In the genomic region with DNA sequence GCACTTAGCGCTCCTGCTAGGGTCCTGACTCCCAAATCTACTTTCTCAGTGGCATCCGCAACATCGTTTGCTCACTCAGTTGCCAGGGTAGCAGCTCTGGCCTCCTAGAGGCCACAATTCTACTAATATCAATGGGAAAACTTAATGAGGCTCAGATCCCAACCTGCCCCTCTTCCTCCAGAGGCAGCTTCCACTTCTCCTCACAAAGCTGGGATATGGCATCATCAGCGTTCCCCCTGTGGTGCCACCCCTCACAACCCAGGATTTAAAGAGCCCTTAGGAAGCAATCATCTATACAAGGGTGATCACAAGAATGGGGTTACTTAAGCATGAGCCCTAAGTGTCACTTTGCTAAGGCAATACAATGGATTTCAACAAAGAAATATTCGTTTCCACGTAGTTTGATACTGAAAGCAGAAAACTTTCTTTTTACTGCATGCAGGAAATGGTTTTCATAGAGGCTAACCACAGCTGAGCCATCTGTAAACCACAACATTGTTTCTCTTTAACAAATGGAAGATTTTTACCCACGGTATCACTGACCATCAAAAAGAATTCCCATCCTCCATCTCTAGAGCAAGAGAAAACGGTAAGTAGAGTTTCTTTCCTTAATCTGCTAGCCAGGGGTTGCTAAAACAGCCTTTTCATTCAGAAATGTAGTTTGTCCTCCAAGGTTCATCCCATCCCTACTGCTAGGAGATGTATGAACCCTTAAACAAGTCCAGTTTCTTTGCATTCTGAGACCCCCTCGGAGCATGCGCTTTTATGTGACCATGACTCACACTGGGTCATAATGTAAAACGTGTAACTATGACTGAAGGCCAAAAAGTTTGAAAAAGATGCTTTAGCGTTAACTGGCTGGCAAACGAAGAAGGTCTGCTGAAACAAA, we compare ENCODE assay signal across 1 cellular context.
TF ChIP-seq lines count a peak whose summit lies in the region.

No MANE protein-coding gene starts in this region.

TF ChIP-seq in GM12878, 131 proteins besides CTCF, POLR2A, EP300 and RAD21 (continued from another document):
- TF ChIP-seq, protein P1, sequence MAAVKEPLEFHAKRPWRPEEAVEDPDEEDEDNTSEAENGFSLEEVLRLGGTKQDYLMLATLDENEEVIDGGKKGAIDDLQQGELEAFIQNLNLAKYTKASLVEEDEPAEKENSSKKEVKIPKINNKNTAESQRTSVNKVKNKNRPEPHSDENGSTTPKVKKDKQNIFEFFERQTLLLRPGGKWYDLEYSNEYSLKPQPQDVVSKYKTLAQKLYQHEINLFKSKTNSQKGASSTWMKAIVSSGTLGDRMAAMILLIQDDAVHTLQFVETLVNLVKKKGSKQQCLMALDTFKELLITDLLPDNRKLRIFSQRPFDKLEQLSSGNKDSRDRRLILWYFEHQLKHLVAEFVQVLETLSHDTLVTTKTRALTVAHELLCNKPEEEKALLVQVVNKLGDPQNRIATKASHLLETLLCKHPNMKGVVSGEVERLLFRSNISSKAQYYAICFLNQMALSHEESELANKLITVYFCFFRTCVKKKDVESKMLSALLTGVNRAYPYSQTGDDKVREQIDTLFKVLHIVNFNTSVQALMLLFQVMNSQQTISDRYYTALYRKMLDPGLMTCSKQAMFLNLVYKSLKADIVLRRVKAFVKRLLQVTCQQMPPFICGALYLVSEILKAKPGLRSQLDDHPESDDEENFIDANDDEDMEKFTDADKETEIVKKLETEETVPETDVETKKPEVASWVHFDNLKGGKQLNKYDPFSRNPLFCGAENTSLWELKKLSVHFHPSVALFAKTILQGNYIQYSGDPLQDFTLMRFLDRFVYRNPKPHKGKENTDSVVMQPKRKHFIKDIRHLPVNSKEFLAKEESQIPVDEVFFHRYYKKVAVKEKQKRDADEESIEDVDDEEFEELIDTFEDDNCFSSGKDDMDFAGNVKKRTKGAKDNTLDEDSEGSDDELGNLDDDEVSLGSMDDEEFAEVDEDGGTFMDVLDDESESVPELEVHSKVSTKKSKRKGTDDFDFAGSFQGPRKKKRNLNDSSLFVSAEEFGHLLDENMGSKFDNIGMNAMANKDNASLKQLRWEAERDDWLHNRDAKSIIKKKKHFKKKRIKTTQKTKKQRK (IDR thresholded peaks at IDR 0.05; ENCODE audit: low read depth, low read length), result no peak
- TF ChIP-seq CHD2 (IDR thresholded peaks at IDR 0.05; ENCODE audit: borderline replicate concordance, low read depth, low read length) (0 out of 2 replicates have a peak, but pooled peaks have one; percentile 5), TARDBP (IDR thresholded peaks at IDR 0.05; ENCODE audit: borderline replicate concordance) (no peak), CBX5 (IDR thresholded peaks at IDR 0.05; ENCODE audit: low read depth) (peak; percentile 67; the same call in 1 of the 2 replicates), JUND (IDR thresholded peaks at IDR 0.05; ENCODE audit: low read depth, low read length) (no peak)
- TF ChIP-seq, protein P2, sequence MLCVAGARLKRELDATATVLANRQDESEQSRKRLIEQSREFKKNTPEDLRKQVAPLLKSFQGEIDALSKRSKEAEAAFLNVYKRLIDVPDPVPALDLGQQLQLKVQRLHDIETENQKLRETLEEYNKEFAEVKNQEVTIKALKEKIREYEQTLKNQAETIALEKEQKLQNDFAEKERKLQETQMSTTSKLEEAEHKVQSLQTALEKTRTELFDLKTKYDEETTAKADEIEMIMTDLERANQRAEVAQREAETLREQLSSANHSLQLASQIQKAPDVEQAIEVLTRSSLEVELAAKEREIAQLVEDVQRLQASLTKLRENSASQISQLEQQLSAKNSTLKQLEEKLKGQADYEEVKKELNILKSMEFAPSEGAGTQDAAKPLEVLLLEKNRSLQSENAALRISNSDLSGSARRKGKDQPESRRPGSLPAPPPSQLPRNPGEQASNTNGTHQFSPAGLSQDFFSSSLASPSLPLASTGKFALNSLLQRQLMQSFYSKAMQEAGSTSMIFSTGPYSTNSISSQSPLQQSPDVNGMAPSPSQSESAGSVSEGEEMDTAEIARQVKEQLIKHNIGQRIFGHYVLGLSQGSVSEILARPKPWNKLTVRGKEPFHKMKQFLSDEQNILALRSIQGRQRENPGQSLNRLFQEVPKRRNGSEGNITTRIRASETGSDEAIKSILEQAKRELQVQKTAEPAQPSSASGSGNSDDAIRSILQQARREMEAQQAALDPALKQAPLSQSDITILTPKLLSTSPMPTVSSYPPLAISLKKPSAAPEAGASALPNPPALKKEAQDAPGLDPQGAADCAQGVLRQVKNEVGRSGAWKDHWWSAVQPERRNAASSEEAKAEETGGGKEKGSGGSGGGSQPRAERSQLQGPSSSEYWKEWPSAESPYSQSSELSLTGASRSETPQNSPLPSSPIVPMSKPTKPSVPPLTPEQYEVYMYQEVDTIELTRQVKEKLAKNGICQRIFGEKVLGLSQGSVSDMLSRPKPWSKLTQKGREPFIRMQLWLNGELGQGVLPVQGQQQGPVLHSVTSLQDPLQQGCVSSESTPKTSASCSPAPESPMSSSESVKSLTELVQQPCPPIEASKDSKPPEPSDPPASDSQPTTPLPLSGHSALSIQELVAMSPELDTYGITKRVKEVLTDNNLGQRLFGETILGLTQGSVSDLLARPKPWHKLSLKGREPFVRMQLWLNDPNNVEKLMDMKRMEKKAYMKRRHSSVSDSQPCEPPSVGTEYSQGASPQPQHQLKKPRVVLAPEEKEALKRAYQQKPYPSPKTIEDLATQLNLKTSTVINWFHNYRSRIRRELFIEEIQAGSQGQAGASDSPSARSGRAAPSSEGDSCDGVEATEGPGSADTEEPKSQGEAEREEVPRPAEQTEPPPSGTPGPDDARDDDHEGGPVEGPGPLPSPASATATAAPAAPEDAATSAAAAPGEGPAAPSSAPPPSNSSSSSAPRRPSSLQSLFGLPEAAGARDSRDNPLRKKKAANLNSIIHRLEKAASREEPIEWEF (IDR thresholded peaks at IDR 0.05; ENCODE audit: insufficient replicate concordance, low read depth, low read length), result peak; percentile 94
- TF ChIP-seq, protein P3, sequence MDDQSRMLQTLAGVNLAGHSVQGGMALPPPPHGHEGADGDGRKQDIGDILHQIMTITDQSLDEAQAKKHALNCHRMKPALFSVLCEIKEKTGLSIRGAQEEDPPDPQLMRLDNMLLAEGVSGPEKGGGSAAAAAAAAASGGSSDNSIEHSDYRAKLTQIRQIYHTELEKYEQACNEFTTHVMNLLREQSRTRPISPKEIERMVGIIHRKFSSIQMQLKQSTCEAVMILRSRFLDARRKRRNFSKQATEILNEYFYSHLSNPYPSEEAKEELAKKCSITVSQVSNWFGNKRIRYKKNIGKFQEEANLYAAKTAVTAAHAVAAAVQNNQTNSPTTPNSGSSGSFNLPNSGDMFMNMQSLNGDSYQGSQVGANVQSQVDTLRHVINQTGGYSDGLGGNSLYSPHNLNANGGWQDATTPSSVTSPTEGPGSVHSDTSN (IDR thresholded peaks at IDR 0.05; ENCODE audit: insufficient replicate concordance, low read depth, low read length), result no peak
- TF ChIP-seq, protein P4, sequence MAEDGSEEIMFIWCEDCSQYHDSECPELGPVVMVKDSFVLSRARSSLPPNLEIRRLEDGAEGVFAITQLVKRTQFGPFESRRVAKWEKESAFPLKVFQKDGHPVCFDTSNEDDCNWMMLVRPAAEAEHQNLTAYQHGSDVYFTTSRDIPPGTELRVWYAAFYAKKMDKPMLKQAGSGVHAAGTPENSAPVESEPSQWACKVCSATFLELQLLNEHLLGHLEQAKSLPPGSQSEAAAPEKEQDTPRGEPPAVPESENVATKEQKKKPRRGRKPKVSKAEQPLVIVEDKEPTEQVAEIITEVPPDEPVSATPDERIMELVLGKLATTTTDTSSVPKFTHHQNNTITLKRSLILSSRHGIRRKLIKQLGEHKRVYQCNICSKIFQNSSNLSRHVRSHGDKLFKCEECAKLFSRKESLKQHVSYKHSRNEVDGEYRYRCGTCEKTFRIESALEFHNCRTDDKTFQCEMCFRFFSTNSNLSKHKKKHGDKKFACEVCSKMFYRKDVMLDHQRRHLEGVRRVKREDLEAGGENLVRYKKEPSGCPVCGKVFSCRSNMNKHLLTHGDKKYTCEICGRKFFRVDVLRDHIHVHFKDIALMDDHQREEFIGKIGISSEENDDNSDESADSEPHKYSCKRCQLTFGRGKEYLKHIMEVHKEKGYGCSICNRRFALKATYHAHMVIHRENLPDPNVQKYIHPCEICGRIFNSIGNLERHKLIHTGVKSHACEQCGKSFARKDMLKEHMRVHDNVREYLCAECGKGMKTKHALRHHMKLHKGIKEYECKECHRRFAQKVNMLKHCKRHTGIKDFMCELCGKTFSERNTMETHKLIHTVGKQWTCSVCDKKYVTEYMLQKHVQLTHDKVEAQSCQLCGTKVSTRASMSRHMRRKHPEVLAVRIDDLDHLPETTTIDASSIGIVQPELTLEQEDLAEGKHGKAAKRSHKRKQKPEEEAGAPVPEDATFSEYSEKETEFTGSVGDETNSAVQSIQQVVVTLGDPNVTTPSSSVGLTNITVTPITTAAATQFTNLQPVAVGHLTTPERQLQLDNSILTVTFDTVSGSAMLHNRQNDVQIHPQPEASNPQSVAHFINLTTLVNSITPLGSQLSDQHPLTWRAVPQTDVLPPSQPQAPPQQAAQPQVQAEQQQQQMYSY (CRISPR knock-in tag; IDR thresholded peaks at IDR 0.05), result no peak
TF ChIP-seq in GM12878: peak in this region for 46.
